ENCODE assay signal across 1 cellular context in genomic region chr20:46698788-46699187, GRCh38.
TF ChIP-seq lines count a peak whose summit lies in the region.

No MANE protein-coding gene starts in this region.

TF ChIP-seq in GM23338, 12 proteins besides CTCF, POLR2A, EP300 and RAD21 (continued from another document):
- no peak for TF ChIP-seq ETS1 (IDR thresholded peaks at IDR 0.05)
- no peak for TF ChIP-seq ZNF331 (CRISPR knock-in tag; IDR thresholded peaks at IDR 0.05; ENCODE audit: low read depth)
- TF ChIP-seq JUNB (IDR thresholded peaks at IDR 0.05; ENCODE audit: unreplicated experiment): no peak
- no peak for TF ChIP-seq ZNF114 (CRISPR knock-in tag; IDR thresholded peaks at IDR 0.05)
- TF ChIP-seq STAT1 (IDR thresholded peaks at IDR 0.05; ENCODE audit: unreplicated experiment): no peak
- no peak for TF ChIP-seq POLR2AphosphoS5 (IDR thresholded peaks at IDR 0.05; ENCODE audit: low read depth)
- TF ChIP-seq EZH2phosphoT487 (IDR thresholded peaks at IDR 0.05; ENCODE audit: unreplicated experiment): no peak
